ENCODE assay signal across 13 cellular contexts in genomic region chr5:160357861-160358411, GRCh38. TPM values are rescaled to one million over a fixed set of nuclear protein-coding genes. Genes with fewer than 3 reads are reported as not detected.
DNase-seq lines count a peak whose midpoint lies in the region; ATAC-seq and TF ChIP-seq lines count a peak whose summit lies in the region.
"Had no signal": no experiment of that assay in that cellular context is flagged by ENCODE, and none has a peak within 500 bp of the region (broad histone marks: within the 10 kb centered on the region; RNA-seq: fewer than 3 reads in every experiment).

No MANE protein-coding gene starts in this region.

- no peak for TF ChIP-seq CTCF in stomach (IDR thresholded peaks at IDR 0.05)

- CTCF ChIA-PET in activated naive CD4-positive, alpha-beta T cell treated with anti-CD3 and anti-CD28 coated beads for 36 hours (lab: Charles Lee): interaction anchor here (1.0 kb wide), 1 partner anchor 159 kb away, joined by 3 read pairs; no protein-coding TSS in a partner anchor

- 53 to 55% methylated on average over 7 of the region's 7 CpGs for WGBS in esophagus, 2 donors
- 57 to 71% (median 61%) methylated on average over 7 of the region's 7 CpGs for WGBS in stomach, 5 donors

- no peak for TF ChIP-seq EP300 in stomach (IDR thresholded peaks at IDR 0.05)

- no peaks in the 10 kb centered on the region for H3K27me3 ChIP-seq in H7 (ENCODE audit: control insufficient read depth, insufficient read depth, low read length)
- no peaks in the 10 kb centered on the region for H3K27me3 ChIP-seq in esophagus (ENCODE audit: control insufficient read depth in 1 of 2, insufficient read depth in 2 of 2, low read length in 2 of 2)
- H3K27me3 ChIP-seq in stomach: no peaks in the 10 kb centered on the region
- H3K27me3 ChIP-seq: BE2C had no signal

- no peak for TF ChIP-seq POLR2A in stomach (IDR thresholded peaks at IDR 0.05)

- no peaks in the 10 kb centered on the region for H3K4me1 Mint-ChIP-seq in activated naive CD4-positive, alpha-beta T cell treated with anti-CD3 and anti-CD28 coated beads for 36 hours (ENCODE audit: low read depth)

- no peaks in the 10 kb centered on the region for H3K36me3 Mint-ChIP-seq in activated naive CD4-positive, alpha-beta T cell treated with anti-CD3 and anti-CD28 coated beads for 36 hours (ENCODE audit: low read depth)

- H3K4me3 Mint-ChIP-seq in activated naive CD4-positive, alpha-beta T cell treated with anti-CD3 and anti-CD28 coated beads for 36 hours: no peak overlapping the region
- H3K4me3 Mint-ChIP-seq: activated CD8-positive, alpha-beta T cell treated with anti-CD3 and anti-CD28 coated beads, Interleukin-2, amount 10 ng/mL, durations not matched to agents 7 days and 5 days had no signal

- peak; percentile 21 for DNase-seq in H7
- DNase-seq in medulla oblongata (ENCODE audit: extremely low spot score): peak; percentile 59
- DNase-seq in stomach: no peak
- no peak for DNase-seq in activated naive CD4-positive, alpha-beta T cell treated with anti-CD3 and anti-CD28 coated beads for 36 hours
- no peak for DNase-seq in NK-92 (lab: John Stamatoyannopoulos, UW; ENCODE audit: unreplicated experiment)
- DNase-seq: activated CD8-positive, alpha-beta T cell treated with anti-CD3 and anti-CD28 coated beads, Interleukin-2, amount 10 ng/mL, durations not matched to agents 7 days and 5 days; BE2C; NCI-H1092; T-helper 9 cell had no signal

- no peak overlapping the region for H3K27ac Mint-ChIP-seq in activated naive CD4-positive, alpha-beta T cell treated with anti-CD3 and anti-CD28 coated beads for 36 hours
- H3K27ac Mint-ChIP-seq: activated CD8-positive, alpha-beta T cell treated with anti-CD3 and anti-CD28 coated beads, Interleukin-2, amount 10 ng/mL, durations not matched to agents 7 days and 5 days had no signal

- no peaks in the 10 kb centered on the region for H3K36me3 ChIP-seq in H7 (replicated peaks; ENCODE audit: control insufficient read depth, insufficient read depth, low read length)
- no peaks in the 10 kb centered on the region for H3K36me3 ChIP-seq in esophagus (ENCODE audit: control insufficient read depth in 2 of 2, insufficient read depth in 2 of 2, low read length in 1 of 2)
- no peaks in the 10 kb centered on the region for H3K36me3 ChIP-seq in stomach
- H3K36me3 ChIP-seq: BE2C, neutrophil had no signal

- H3K9me3 Mint-ChIP-seq in activated naive CD4-positive, alpha-beta T cell treated with anti-CD3 and anti-CD28 coated beads for 36 hours: no peaks in the 10 kb centered on the region

- intact Hi-C loops in stomach (cut with DNase I; ENCODE audit: low total_unique reads): no loop called here
- intact Hi-C loops in activated naive CD4-positive, alpha-beta T cell treated with anti-CD3 and anti-CD28 coated beads for 36 hours (cut with micrococcal nuclease): no loop called here

- H3K4me3 ChIP-seq in H7 (ENCODE audit: insufficient read depth, low read depth, low read length) (no peak overlapping the region), esophagus (ENCODE audit: low read depth in 1 of 2, low read length in 2 of 2) (no peak overlapping the region), stomach (no peak overlapping the region)

- H3K4me1 ChIP-seq in esophagus (ENCODE audit: control insufficient read depth in 2 of 2, insufficient read depth in 2 of 2, low read length in 1 of 2) (no peaks in the 10 kb centered on the region), stomach (peaks cover 0 to 43% (median 20%) of the 10 kb centered on the region in 4 donors)
- H3K4me1 ChIP-seq: BE2C had no signal

- H3K27me3 Mint-ChIP-seq in activated naive CD4-positive, alpha-beta T cell treated with anti-CD3 and anti-CD28 coated beads for 36 hours (ENCODE audit: low read depth): no peaks in the 10 kb centered on the region

- no peaks in the 10 kb centered on the region for H3K9me3 ChIP-seq in esophagus (ENCODE audit: control insufficient read depth in 2 of 2, insufficient read depth in 1 of 2, low read depth in 1 of 2, low read length in 1 of 2)
- no peaks in the 10 kb centered on the region for H3K9me3 ChIP-seq in stomach
- H3K9me3 ChIP-seq: BE2C, neutrophil had no signal

- peak overlapping the region; percentile 23 to 81 for H3K27ac ChIP-seq in esophagus (ENCODE audit: low read depth in 2 of 2, low read length in 1 of 2)
- peak overlapping the region in 4 of 5 donors; percentile 36 to 71 (median 60) for H3K27ac ChIP-seq in stomach
- H3K27ac ChIP-seq: neutrophil had no signal

- no peak for ATAC-seq in HG03460 (IDR thresholded peaks at IDR 0.05; ENCODE audit: unreplicated experiment)
- no peak for ATAC-seq in GM21786 (IDR thresholded peaks at IDR 0.05; ENCODE audit: unreplicated experiment)
- ATAC-seq: activated CD8-positive, alpha-beta T cell treated with anti-CD3 and anti-CD28 coated beads, Interleukin-2, amount 10 ng/mL, durations not matched to agents 7 days and 5 days had no signal

RNA-seq across cellular contexts. Expression of gene C1QTNF2, which starts 12.5 kb away (rescaled TPM):
- 0.04 TPM in 1 of 2 replicates, not detected in the other for total RNA-seq in H7 (2014; rRNA removed; shearing (Covaris generic))
- polyA plus RNA-seq in esophagus (under 1 TPM; 0.53 to 0.69 TPM), stomach (1 to 10 TPM in 1 of 3 donors, under 1 TPM in 2; 0.53 to 1.7 (median 0.61) TPM)
- total RNA-seq in stomach: 1 to 10 TPM in 2 of 5 donors, under 1 TPM in 1, not detected in 2; 0.45 to 4.0 (median 2.6) TPM
- not detected for total RNA-seq in activated naive CD4-positive, alpha-beta T cell treated with anti-CD3 and anti-CD28 coated beads for 36 hours
- total RNA-seq: activated CD8-positive, alpha-beta T cell treated with anti-CD3 and anti-CD28 coated beads, Interleukin-2, amount 10 ng/mL, durations not matched to agents 7 days and 5 days had no signal

RNA-seq across cellular contexts. Expression of gene FAM200C, which starts 41.9 kb away (rescaled TPM):
- 4.8 and 6.3 TPM in 2 replicates for total RNA-seq in H7 (2014; rRNA removed; shearing (Covaris generic))
- polyA plus RNA-seq in esophagus (1 to 10 TPM in 1 of 2 donors, under 1 TPM in 1; 0.93 to 1.9 TPM), stomach (1 to 10 TPM; 1.2 to 2.7 (median 1.4) TPM)
- 1 to 10 TPM in 4 of 5 donors, under 1 TPM in 1; 0.29 to 7.2 (median 1.8) TPM for total RNA-seq in stomach
- under 1 TPM; 0.84 to 0.93 TPM for total RNA-seq in activated naive CD4-positive, alpha-beta T cell treated with anti-CD3 and anti-CD28 coated beads for 36 hours

RNA-seq across cellular contexts. Expression of gene CCNJL, which starts 45.6 kb away (rescaled TPM):
- total RNA-seq in H7 (2014; rRNA removed; shearing (Covaris generic)): 17.8 and 20.9 TPM in 2 replicates
- polyA plus RNA-seq in esophagus: under 1 TPM; 0.44 to 0.59 TPM
- 100 to 1,000 TPM in 1 of 5 donors, 1 to 10 TPM in 4; 1.4 to 104 (median 4.5) TPM for total RNA-seq in stomach
- 1 to 10 TPM; 2.4 to 4.5 (median 2.6) TPM for polyA plus RNA-seq in stomach
- total RNA-seq in activated naive CD4-positive, alpha-beta T cell treated with anti-CD3 and anti-CD28 coated beads for 36 hours: not detected

Comparison
In these comparisons a context has a peak if more than half of its experiments do, and no peak if none do; other contexts are left out.
1. DNase-seq: peak in H7 (single experiment) and medulla oblongata (single experiment); none in stomach (single experiment), activated naive CD4-positive, alpha-beta T cell treated with anti-CD3 and anti-CD28 coated beads for 36 hours (single experiment) and NK-92 (single experiment).